Comparison of ENCODE assay signal across 21 cellular contexts in the genomic region with DNA sequence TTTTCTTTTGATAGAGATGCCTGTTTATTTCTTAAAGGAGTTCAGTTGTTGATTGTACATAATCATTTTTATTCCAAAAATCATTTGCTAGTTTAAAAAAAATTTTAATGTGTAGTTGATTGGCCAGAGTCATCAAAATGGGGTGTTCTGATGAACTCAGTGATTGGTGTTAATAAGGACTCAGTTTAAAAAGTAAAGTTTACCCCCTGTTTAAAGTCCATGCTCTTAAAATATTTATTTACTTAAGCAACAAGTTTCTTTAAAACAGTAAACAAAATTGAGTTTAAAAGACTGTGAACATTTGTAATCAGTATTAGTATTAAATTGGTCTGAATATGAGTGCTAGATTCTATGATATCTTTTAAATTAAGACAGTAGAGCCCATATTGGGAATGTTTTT.
"Had no signal": no experiment of that assay in that cellular context is flagged by ENCODE, and none has a peak within 500 bp of the region (broad histone marks: within the 10 kb centered on the region; RNA-seq: fewer than 3 reads in every experiment).

No MANE protein-coding gene starts in this region.

- H3K9me3 ChIP-seq: testis, upper lobe of right lung, vagina had no signal

- H3K27ac Mint-ChIP-seq: nephron progenitor cell; stimulated activated memory B cell treated with anti-CD40 and anti-IgM and Interleukin-4, amounts not matched to agents 10 μg/mL and 1 μg/mL and 100 μg/mL, for 72 hours; stimulated activated naive CD8-positive, alpha-beta T cell treated with anti-CD3 and anti-CD28 coated beads, Interleukin-15, Interleukin-2, amounts not matched to agents 100 ng/mL and 50 ng/mL, for 24 hours had no signal

- H3K27me3 Mint-ChIP-seq: naive thymus-derived CD4-positive, alpha-beta T cell; stimulated activated memory B cell treated with anti-CD40 and anti-IgM and Interleukin-4, amounts not matched to agents 10 μg/mL and 1 μg/mL and 100 μg/mL, for 72 hours; stimulated activated naive CD8-positive, alpha-beta T cell treated with anti-CD3 and anti-CD28 coated beads, Interleukin-15, Interleukin-2, amounts not matched to agents 100 ng/mL and 50 ng/mL, for 24 hours had no signal

- H3K36me3 ChIP-seq: upper lobe of right lung, vagina had no signal

- ATAC-seq: heart right ventricle; left ventricle myocardium superior; naive thymus-derived CD4-positive, alpha-beta T cell; right cardiac atrium; stimulated activated memory B cell treated with anti-CD40 and anti-IgM and Interleukin-4, amounts not matched to agents 10 μg/mL and 1 μg/mL and 100 μg/mL, for 72 hours; upper lobe of right lung had no signal

- DNase-seq: cortex of kidney; dorsolateral prefrontal cortex; effector CD8-positive, alpha-beta T cell; heart right ventricle; hypothalamus; islet precursor cell; left ventricle myocardium superior; naive thymus-derived CD4-positive, alpha-beta T cell; nephron progenitor cell; posterior cingulate gyrus; right cardiac atrium; spleen; stimulated activated CD4-positive, alpha-beta T cell treated with anti-CD3 and anti-CD28 coated beads, Interleukin-15, amount 100 ng/mL, for 24 hours; stimulated activated CD4-positive, alpha-beta T cell treated with anti-CD3 and anti-CD28 coated beads, Interleukin-1b, Interleukin-23, amount 100 ng/mL, for 48 hours; stimulated activated CD4-positive, alpha-beta T cell treated with anti-CD3 and anti-CD28 coated beads, Interleukin-4, amount 100 ng/mL, for 24 hours; testis; upper lobe of right lung had no signal

- H3K27me3 ChIP-seq: dorsolateral prefrontal cortex, heart right ventricle, spleen, testis, tibial nerve, upper lobe of right lung, vagina had no signal

- H3K27ac ChIP-seq: heart right ventricle, testis, tibial nerve, upper lobe of right lung, vagina had no signal

- H3K4me3 ChIP-seq: dorsolateral prefrontal cortex, heart right ventricle, spleen, testis, tibial nerve, upper lobe of right lung, vagina had no signal

- H3K4me3 Mint-ChIP-seq: naive thymus-derived CD4-positive, alpha-beta T cell; nephron progenitor cell; stimulated activated memory B cell treated with anti-CD40 and anti-IgM and Interleukin-4, amounts not matched to agents 10 μg/mL and 1 μg/mL and 100 μg/mL, for 72 hours; stimulated activated naive CD8-positive, alpha-beta T cell treated with anti-CD3 and anti-CD28 coated beads, Interleukin-15, Interleukin-2, amounts not matched to agents 100 ng/mL and 50 ng/mL, for 24 hours had no signal

- H3K4me1 ChIP-seq: testis had no signal
